Comparison of ENCODE assay signal across 8 cellular contexts in the genomic region with DNA sequence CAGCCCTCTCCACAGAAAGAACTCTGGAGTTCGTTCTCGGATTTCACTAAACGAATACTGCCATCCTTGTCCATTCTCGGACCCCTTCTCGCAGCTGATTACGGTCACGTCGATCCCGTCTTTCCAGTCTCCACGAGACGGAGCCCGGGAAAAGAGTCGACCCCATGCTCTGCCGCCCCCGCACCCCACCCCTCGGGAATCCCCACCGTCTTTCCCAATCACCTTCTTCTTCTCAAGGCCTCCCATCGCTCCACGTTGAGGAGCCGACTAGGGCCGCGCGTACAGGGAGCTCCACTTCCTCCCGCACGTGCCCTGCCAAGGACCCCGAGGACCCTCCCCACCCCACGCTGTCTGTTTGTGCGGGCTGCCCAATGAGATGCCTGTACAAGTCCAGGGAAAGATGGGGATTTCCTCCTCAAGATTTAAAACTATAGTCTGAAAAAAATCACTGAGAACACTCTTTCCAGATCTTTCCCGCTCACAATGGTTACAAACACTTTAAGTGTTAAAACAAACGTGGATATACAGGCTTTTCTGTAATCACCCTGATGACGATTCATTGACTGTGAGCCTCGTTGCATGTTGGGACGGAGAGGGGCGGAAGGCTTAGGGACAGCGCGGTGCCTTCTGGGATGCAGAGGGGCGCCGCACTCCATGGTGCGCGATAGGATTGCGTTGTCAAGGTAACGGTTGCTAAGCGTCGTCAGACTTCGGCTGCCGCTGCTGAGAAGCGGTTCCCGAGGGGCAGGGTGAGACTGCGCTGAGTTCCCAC.
DNase-seq lines count a peak whose midpoint lies in the region; ATAC-seq and TF ChIP-seq lines count a peak whose summit lies in the region.

PES1 (minus strand) TSS at position 323 of the 772 bp plus-strand sequence; CDS start at position 246, 77 bp downstream.

- H3K9me3 Mint-ChIP-seq in activated naive CD4-positive, alpha-beta T cell treated with anti-CD3 and anti-CD28 coated beads, Interleukin-2, amount 10 ng/mL, durations not matched to agents 7 days and 5 days: no peaks in the 10 kb centered on the region

- H3K27ac Mint-ChIP-seq in activated naive CD4-positive, alpha-beta T cell treated with anti-CD3 and anti-CD28 coated beads, Interleukin-2, amount 10 ng/mL, durations not matched to agents 7 days and 5 days: no peak within 1 kb of the TSS

- H3K27ac ChIP-seq in SK-N-MC: peak within 1 kb of the TSS; percentile 88

- peaks cover 12% of the 10 kb centered on the region for H3K27me3 Mint-ChIP-seq in activated naive CD4-positive, alpha-beta T cell treated with anti-CD3 and anti-CD28 coated beads, Interleukin-2, amount 10 ng/mL, durations not matched to agents 7 days and 5 days

- CTCF ChIA-PET in activated naive CD4-positive, alpha-beta T cell treated with anti-CD3 and anti-CD28 coated beads, Interleukin-2, amount 10 ng/mL, durations not matched to agents 7 days and 5 days (lab: Charles Lee): interaction anchor here (1.7 to 2.1 kb wide), 2 partner anchors 15 to 163 kb away, joined by 7 to 8 read pairs; partner anchors contain the start of gene TCN2

- H3K27me3 ChIP-seq in GM06990 (replicated peaks; ENCODE audit: control insufficient read depth, insufficient read depth, low read length): no peaks in the 10 kb centered on the region

- H3K4me3 Mint-ChIP-seq in activated naive CD4-positive, alpha-beta T cell treated with anti-CD3 and anti-CD28 coated beads, Interleukin-2, amount 10 ng/mL, durations not matched to agents 7 days and 5 days: no peak within 1 kb of the TSS

- peaks cover 17% of the 10 kb centered on the region for H3K36me3 Mint-ChIP-seq in activated naive CD4-positive, alpha-beta T cell treated with anti-CD3 and anti-CD28 coated beads, Interleukin-2, amount 10 ng/mL, durations not matched to agents 7 days and 5 days

- H3K4me1 Mint-ChIP-seq in activated naive CD4-positive, alpha-beta T cell treated with anti-CD3 and anti-CD28 coated beads, Interleukin-2, amount 10 ng/mL, durations not matched to agents 7 days and 5 days: no peaks in the 10 kb centered on the region

- H3K9ac ChIP-seq in SK-N-MC (ENCODE audit: insufficient read length): peak within 1 kb of the TSS; percentile 100

- peaks cover 18% of the 10 kb centered on the region for H3K36me3 ChIP-seq in GM06990 (ENCODE audit: control insufficient read depth, insufficient read depth, low read length)
- peaks cover 35% of the 10 kb centered on the region for H3K36me3 ChIP-seq in SK-N-MC (ENCODE audit: insufficient read depth, low read length)

- no peak for TF ChIP-seq CTCF in GM06990 (IDR thresholded peaks at IDR 0.05; ENCODE audit: insufficient read depth, low read length, poor library complexity, severe bottlenecking)

- peak; percentile 90 for ATAC-seq in HG02571 (IDR thresholded peaks at IDR 0.05; ENCODE audit: unreplicated experiment)

- peak; percentile 94 for DNase-seq in GM06990 (ENCODE audit: extremely low read depth, insufficient read length)
- peak; percentile 93 for DNase-seq in NCI-H1048 (lab: John Stamatoyannopoulos, UW)
- DNase-seq in SK-N-MC (ENCODE audit: low read depth, low spot score): peak; percentile 97
- DNase-seq in activated naive CD4-positive, alpha-beta T cell treated with anti-CD3 and anti-CD28 coated beads, Interleukin-2, amount 10 ng/mL, durations not matched to agents 7 days and 5 days: peak; percentile 97
- peak; percentile 96 for DNase-seq in germinal center (ENCODE audit: low spot score)
- DNase-seq in non-pigmented ciliary epithelial cell (ENCODE audit: low read depth): peak; percentile 96
- peak; percentile 99 for DNase-seq in superior temporal gyrus (ENCODE audit: extremely low spot score)

- H3K9me3 ChIP-seq in SK-N-MC (ENCODE audit: low read depth, low read length): no peaks in the 10 kb centered on the region

- H3K4me3 ChIP-seq in GM06990 (replicated peaks; ENCODE audit: low read depth, low read length): peak within 1 kb of the TSS; percentile 95
- peak within 1 kb of the TSS; percentile 98 for H3K4me3 ChIP-seq in SK-N-MC

Comparison
In these comparisons a context has a peak if more than half of its experiments do, and no peak if none do; other contexts are left out.
1. Peak in every context shown above with its lines: DNase-seq, ATAC-seq, H3K4me3 ChIP-seq and H3K27ac ChIP-seq.